ENCODE assay signal across 2 cellular contexts in the genomic region with DNA sequence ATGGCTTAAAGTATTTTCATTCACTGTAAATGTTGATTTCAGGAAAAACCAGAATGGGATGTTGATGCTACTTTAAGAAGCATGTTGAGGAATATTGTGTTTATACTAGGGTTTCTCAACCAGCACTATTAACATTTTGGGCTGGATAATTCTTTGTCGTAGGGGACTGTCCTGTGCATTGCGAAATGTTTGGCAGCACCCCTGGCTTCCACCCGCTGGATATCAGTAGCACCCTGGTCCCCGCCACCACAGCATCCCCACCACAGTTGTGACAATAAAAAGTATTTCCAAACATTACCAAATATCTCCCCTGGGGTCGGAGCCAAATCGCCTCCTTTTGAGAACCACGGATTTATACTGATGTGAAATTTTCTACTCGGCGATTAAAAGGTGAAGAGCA.
TF ChIP-seq lines count a peak whose summit lies in the region.

No MANE protein-coding gene starts in this region.

TF ChIP-seq in IMR-90, 13 proteins besides CTCF, POLR2A, EP300 and RAD21:
- TF ChIP-seq CEBPB (IDR thresholded peaks at IDR 0.05; ENCODE audit: low read depth, low read length) (peak; percentile 43; the same call in 1 of the 2 replicates), CHD1 (IDR thresholded peaks at IDR 0.05; ENCODE audit: low read depth, low read length) (no peak)

TF ChIP-seq in HepG2, 621 proteins besides CTCF, POLR2A, EP300 and RAD21:
- peak; percentile 63 for TF ChIP-seq CEBPB (IDR thresholded peaks at IDR 0.05; ENCODE audit: borderline replicate concordance, low read depth, low read length)
- TF ChIP-seq, protein P1, sequence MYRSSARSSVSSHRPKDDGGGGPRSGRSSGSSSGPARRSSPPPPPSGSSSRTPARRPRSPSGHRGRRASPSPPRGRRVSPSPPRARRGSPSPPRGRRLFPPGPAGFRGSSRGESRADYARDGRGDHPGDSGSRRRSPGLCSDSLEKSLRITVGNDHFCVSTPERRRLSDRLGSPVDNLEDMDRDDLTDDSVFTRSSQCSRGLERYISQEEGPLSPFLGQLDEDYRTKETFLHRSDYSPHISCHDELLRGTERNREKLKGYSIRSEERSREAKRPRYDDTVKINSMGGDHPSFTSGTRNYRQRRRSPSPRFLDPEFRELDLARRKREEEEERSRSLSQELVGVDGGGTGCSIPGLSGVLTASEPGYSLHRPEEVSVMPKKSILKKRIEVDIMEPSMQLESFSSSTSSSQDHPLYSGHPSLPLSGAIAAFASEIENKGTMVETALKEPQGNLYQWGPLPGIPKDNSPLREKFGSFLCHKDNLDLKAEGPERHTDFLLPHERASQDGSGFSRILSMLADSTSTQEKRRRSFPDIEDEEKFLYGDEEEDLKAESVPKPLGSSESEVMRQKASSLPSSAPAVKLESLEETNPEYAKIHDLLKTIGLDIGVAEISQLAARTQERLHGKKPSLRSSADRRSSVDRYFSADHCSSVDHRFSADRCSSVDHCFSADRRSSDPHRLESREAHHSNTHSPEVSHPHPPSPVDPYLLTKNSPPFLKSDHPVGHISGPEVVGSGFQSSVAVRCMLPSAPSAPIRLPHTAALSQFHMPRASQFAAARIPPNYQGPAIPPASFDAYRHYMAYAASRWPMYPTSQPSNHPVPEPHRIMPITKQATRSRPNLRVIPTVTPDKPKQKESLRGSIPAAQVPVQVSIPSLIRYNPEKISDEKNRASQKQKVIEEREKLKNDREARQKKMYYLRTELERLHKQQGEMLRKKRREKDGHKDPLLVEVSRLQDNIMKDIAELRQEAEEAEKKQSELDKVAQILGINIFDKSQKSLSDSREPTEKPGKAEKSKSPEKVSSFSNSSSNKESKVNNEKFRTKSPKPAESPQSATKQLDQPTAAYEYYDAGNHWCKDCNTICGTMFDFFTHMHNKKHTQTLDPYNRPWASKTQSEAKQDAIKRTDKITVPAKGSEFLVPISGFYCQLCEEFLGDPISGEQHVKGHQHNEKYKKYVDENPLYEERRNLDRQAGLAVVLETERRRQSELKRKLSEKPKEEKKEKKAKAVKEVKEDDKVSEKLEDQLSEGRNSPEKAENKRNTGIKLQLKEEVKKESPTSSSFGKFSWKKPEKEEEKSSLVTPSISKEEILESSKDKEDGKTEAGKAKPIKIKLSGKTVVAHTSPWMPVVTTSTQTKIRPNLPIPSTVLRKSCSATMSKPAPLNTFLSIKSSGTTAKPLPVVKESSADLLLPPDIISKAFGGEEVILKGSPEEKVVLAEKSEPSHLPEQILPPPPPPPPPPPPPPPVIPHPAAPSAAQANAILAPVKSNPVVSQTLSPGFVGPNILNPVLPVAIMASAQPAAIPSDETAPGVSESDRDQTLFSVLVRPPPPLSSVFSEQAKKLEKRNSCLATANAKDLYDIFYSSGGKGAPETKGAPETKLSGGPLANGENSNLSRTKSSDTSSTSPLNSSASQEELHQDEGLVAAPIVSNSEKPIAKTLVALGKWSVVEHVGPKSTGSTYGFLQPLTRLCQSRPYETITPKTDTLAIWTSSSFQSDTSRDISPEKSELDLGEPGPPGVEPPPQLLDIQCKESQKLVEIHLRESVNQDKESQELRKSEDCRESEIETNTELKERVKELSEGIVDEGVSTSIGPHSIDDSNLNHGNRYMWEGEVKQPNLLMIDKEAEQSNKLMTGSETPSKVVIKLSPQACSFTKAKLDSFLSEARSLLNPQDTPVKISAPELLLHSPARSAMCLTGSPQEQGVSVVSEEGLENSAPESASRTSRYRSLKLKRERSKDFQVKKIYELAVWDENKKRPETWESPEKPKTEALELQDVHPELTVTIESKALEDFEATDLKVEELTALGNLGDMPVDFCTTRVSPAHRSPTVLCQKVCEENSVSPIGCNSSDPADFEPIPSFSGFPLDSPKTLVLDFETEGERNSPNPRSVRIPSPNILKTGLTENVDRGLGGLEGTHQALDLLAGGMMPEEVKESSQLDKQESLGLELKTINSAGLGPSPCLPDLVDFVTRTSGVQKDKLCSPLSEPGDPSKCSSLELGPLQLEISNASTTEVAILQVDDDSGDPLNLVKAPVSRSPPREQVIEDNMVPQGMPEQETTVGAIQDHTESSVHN (CRISPR knock-in tag; IDR thresholded peaks at IDR 0.05): no peak
- TF ChIP-seq ONECUT2 (CRISPR knock-in tag; IDR thresholded peaks at IDR 0.05): no peak
TF ChIP-seq in HepG2: peak in this region for 1.
